ENCODE assay signal across 1 cellular context in genomic region chr4:168844261-168845039, GRCh38.
TF ChIP-seq lines count a peak whose summit lies in the region.

No MANE protein-coding gene starts in this region.

TF ChIP-seq in WTC11, 78 proteins besides CTCF, POLR2A, EP300 and RAD21 (continued from another document):
- TF ChIP-seq ZNF512 (CRISPR knock-in tag; IDR thresholded peaks at IDR 0.05; ENCODE audit: borderline replicate concordance) (no peak), NFYB (CRISPR knock-in tag; conservative IDR thresholded peaks at IDR 0.05; ENCODE audit: low read depth) (no peak)
TF ChIP-seq in WTC11: peak in this region for 0.
